33 cellular contexts compared by ENCODE assay signal in the genomic region with DNA sequence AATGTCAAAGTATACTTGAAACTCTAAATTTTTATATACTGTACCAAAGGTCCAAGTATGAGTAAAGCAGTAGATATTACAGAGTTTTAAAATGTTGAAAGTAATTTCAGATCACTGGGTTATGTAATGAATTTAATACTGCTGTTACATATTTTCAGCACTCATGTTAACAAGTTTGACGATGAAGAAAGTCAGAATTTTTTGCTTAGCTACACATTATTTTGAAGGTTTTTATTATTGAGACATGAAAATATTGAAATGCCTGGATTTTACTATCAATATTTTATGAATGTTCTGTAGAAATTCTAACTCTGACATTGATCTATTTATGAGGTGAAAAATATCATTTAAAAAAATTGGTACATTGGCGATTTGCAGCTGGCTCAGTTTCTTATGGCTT.
"Had no signal": no experiment of that assay in that cellular context is flagged by ENCODE, and none has a peak within 500 bp of the region (broad histone marks: within the 10 kb centered on the region; RNA-seq: fewer than 3 reads in every experiment).

No MANE protein-coding gene starts in this region.

- ATAC-seq: activated naive CD4-positive, alpha-beta T cell treated with anti-CD3 and anti-CD28 coated beads, Interleukin-2, amount 50 U/mL, for 72 hours; activated naive CD8-positive, alpha-beta T cell treated with anti-CD3 and anti-CD28 coated beads, Interleukin-2, amount 50 U/mL, for 24 hours; activated T-cell treated with anti-CD3 and anti-CD28 coated beads, Interleukin-2, amount 50 U/mL, for 4 hours; activated T-cell treated with anti-CD3 and anti-CD28 coated beads, Interleukin-2, amount 50 U/mL, for 72 hours; activated T-helper 17 cell treated with anti-CD3 and anti-CD28 coated beads, Interleukin-2, amount 50 U/mL, for 72 hours; body of pancreas had no signal

- H3K4me1 ChIP-seq: adrenal gland, ascending aorta, body of pancreas, breast epithelium had no signal

- H3K27me3 ChIP-seq: adrenal gland, ascending aorta, body of pancreas, brain microvascular endothelial cell, breast epithelium, cardiac muscle cell had no signal

- DNase-seq: activated effector memory CD4-positive, alpha-beta T cell treated with anti-CD3 and anti-CD28 coated beads, Interleukin-2, amount 50 U/mL, for 16 hours; activated effector memory CD4-positive, alpha-beta T cell treated with Interleukin-2 at 50 U/mL for 16 hours; activated gamma-delta T cell; activated gamma-delta T cell treated with Interleukin-2 at 50 U/mL for 16 hours; activated naive CD4-positive, alpha-beta T cell; activated naive CD4-positive, alpha-beta T cell treated with anti-CD3 and anti-CD28 coated beads for 36 hours; activated naive CD4-positive, alpha-beta T cell treated with anti-CD3 and anti-CD28 coated beads, Interleukin-2, amount 10 ng/mL, durations not matched to agents 7 days and 5 days; activated naive CD4-positive, alpha-beta T cell treated with anti-CD3 and anti-CD28 coated beads, Interleukin-2, amount 50 U/mL, for 16 hours; activated naive CD4-positive, alpha-beta T cell treated with Interleukin-2 at 50 U/mL for 16 hours; activated naive CD8-positive, alpha-beta T cell treated with anti-CD3 and anti-CD28 coated beads for 36 hours; activated naive CD8-positive, alpha-beta T cell treated with anti-CD3 and anti-CD28 coated beads, Interleukin-2, amount 10 ng/mL, durations not matched to agents 7 days and 5 days; activated naive CD8-positive, alpha-beta T cell treated with anti-CD3 and anti-CD28 coated beads, Interleukin-2, amount 50 U/mL, for 24 hours; activated T-cell treated with anti-CD3 and anti-CD28 coated beads, Interleukin-2, amount 50 U/mL, for 24 hours; activated T-cell treated with anti-CD3 and anti-CD28 coated beads, Interleukin-2, amount 50 U/mL, for 4 hours; activated T-cell treated with anti-CD3 and anti-CD28 coated beads, Interleukin-2, amount 50 U/mL, for 48 hours; activated T-cell treated with anti-CD3 and anti-CD28 coated beads, Interleukin-2, amount 50 U/mL, for 72 hours; adrenal gland; amniotic stem cell; amygdala; anterior cingulate cortex; aorta; body of pancreas; brain microvascular endothelial cell; caudate nucleus; central memory CD4-positive, alpha-beta T cell; cerebellar nuclear complex had no signal

- H3K4me3 ChIP-seq: adrenal gland, ascending aorta, body of pancreas, breast epithelium, cardiac muscle cell had no signal

- H3K9me3 ChIP-seq: adrenal gland, ascending aorta, body of pancreas, breast epithelium had no signal

- FAIRE-seq: astrocyte, bronchial epithelial cell had no signal

- H3K27ac ChIP-seq: adrenal gland, ascending aorta, body of pancreas, brain microvascular endothelial cell, breast epithelium, cardiac muscle cell had no signal

- H3K36me3 ChIP-seq: adrenal gland, ascending aorta, brain microvascular endothelial cell, breast epithelium, cardiac muscle cell had no signal
